ENCODE assay signal across 10 cellular contexts in genomic region chr13:28337196-28338045, GRCh38.
DNase-seq lines count a peak whose midpoint lies in the region; ATAC-seq and TF ChIP-seq lines count a peak whose summit lies in the region.
"Had no signal": no experiment of that assay in that cellular context is flagged by ENCODE, and none has a peak within 500 bp of the region (broad histone marks: within the 10 kb centered on the region; RNA-seq: fewer than 3 reads in every experiment).

No MANE protein-coding gene starts in this region.

- ATAC-seq in left ventricle myocardium superior, result peak; percentile 60
- ATAC-seq in GM18867 (IDR thresholded peaks at IDR 0.05; ENCODE audit: unreplicated experiment), result no peak

- H3K4me3 ChIP-seq in HFF-Myc (replicated peaks; ENCODE audit: low read depth, low read length), result no peak overlapping the region
- H3K4me3 ChIP-seq in astrocyte of the cerebellum (ENCODE audit: low read depth, low read length), result no peak overlapping the region
- no peak overlapping the region for H3K4me3 ChIP-seq in subcutaneous abdominal adipose tissue (ENCODE audit: low read depth in 1 of 5, low read length in 5 of 5)
- H3K4me3 ChIP-seq: dorsolateral prefrontal cortex had no signal

- DNase-seq in HFF-Myc (ENCODE audit: extremely low read depth, low read depth) (peak; percentile 79), astrocyte of the cerebellum (ENCODE audit: low read depth) (peak; percentile 47), left ventricle myocardium superior (no peak)
- DNase-seq in activated CD4-positive, alpha-beta T cell treated with anti-CD3 and anti-CD28 coated beads, Interleukin-2, amount 10 ng/mL, durations not matched to agents 24 days and 14 days, result no peak
- DNase-seq in activated CD8-positive, alpha-beta memory T cell treated with anti-CD3 and anti-CD28 coated beads for 24 hours, result no peak
- DNase-seq: dorsolateral prefrontal cortex, nucleus accumbens had no signal

- intact Hi-C loops in left ventricle myocardium superior (cut with micrococcal nuclease), result no loop called here
- intact Hi-C loops in activated CD4-positive, alpha-beta T cell treated with anti-CD3 and anti-CD28 coated beads, Interleukin-2, amount 10 ng/mL, durations not matched to agents 24 days and 14 days (cut with micrococcal nuclease), result no loop called here

- no peaks in the 10 kb centered on the region for H3K9me3 ChIP-seq in subcutaneous abdominal adipose tissue (ENCODE audit: control insufficient read depth in 5 of 5, low read length in 5 of 5)

- no peak overlapping the region for H3K27ac Mint-ChIP-seq in activated CD4-positive, alpha-beta T cell treated with anti-CD3 and anti-CD28 coated beads, Interleukin-2, amount 10 ng/mL, durations not matched to agents 24 days and 14 days
- H3K27ac Mint-ChIP-seq: activated T-helper 2 cell treated with anti-CD3 and anti-CD28 coated beads, Interferon-gamma antibody, Interleukin-2, Interleukin-4, amounts not matched to agents 10 μg/mL and 5 μg/mL and 100 μg/mL, durations not matched to agents 14 hours and 24 hours and 36 hours had no signal

- H3K27me3 Mint-ChIP-seq in activated CD4-positive, alpha-beta T cell treated with anti-CD3 and anti-CD28 coated beads, Interleukin-2, amount 10 ng/mL, durations not matched to agents 24 days and 14 days, result peaks cover 8% of the 10 kb centered on the region

- H3K4me1 Mint-ChIP-seq in activated CD4-positive, alpha-beta T cell treated with anti-CD3 and anti-CD28 coated beads, Interleukin-2, amount 10 ng/mL, durations not matched to agents 24 days and 14 days, result peaks cover 7% of the 10 kb centered on the region

- no peak for TF ChIP-seq CTCF in HFF-Myc (IDR thresholded peaks at IDR 0.05; ENCODE audit: low read depth, low read length, missing control alignments)
- TF ChIP-seq CTCF in astrocyte of the cerebellum (IDR thresholded peaks at IDR 0.05; ENCODE audit: low read depth, low read length, missing control alignments), result no peak

- peak overlapping the region; percentile 44 for H3K27ac ChIP-seq in subcutaneous abdominal adipose tissue (ENCODE audit: low read depth, low read length)
- H3K27ac ChIP-seq: dorsolateral prefrontal cortex had no signal

- H3K9me3 Mint-ChIP-seq in activated CD4-positive, alpha-beta T cell treated with anti-CD3 and anti-CD28 coated beads, Interleukin-2, amount 10 ng/mL, durations not matched to agents 24 days and 14 days, result no peaks in the 10 kb centered on the region
- H3K9me3 Mint-ChIP-seq: activated T-helper 2 cell treated with anti-CD3 and anti-CD28 coated beads, Interferon-gamma antibody, Interleukin-2, Interleukin-4, amounts not matched to agents 10 μg/mL and 5 μg/mL and 100 μg/mL, durations not matched to agents 14 hours and 24 hours and 36 hours had no signal

- peaks cover 0 to 2% (median 0%) of the 10 kb centered on the region in 5 donors for H3K27me3 ChIP-seq in subcutaneous abdominal adipose tissue (ENCODE audit: control insufficient read depth in 5 of 5, insufficient read depth in 4 of 5, low read length in 5 of 5)

- no peak overlapping the region for H3K9ac ChIP-seq in subcutaneous abdominal adipose tissue (ENCODE audit: low read length in 5 of 5)

- peaks cover 3 to 48% (median 14%) of the 10 kb centered on the region in 5 donors for H3K4me1 ChIP-seq in subcutaneous abdominal adipose tissue (ENCODE audit: control insufficient read depth in 5 of 5, insufficient read depth in 5 of 5, low read length in 5 of 5)

- H3K36me3 ChIP-seq in subcutaneous abdominal adipose tissue (ENCODE audit: control insufficient read depth in 5 of 5, insufficient read depth in 5 of 5, low read length in 5 of 5), result peaks cover 0 to 10% (median 0%) of the 10 kb centered on the region in 5 donors

- peaks cover 2% of the 10 kb centered on the region for H3K36me3 Mint-ChIP-seq in activated CD4-positive, alpha-beta T cell treated with anti-CD3 and anti-CD28 coated beads, Interleukin-2, amount 10 ng/mL, durations not matched to agents 24 days and 14 days (ENCODE audit: low read depth)

- in situ Hi-C loops in astrocyte of the cerebellum (cut with HindIII; ENCODE audit: low sequenced_read_pairs), result no loop called here

- no peak overlapping the region for H3K4me3 Mint-ChIP-seq in activated CD4-positive, alpha-beta T cell treated with anti-CD3 and anti-CD28 coated beads, Interleukin-2, amount 10 ng/mL, durations not matched to agents 24 days and 14 days

Comparison
In these comparisons a context has a peak if more than half of its experiments do, and no peak if none do; other contexts are left out.
1. DNase-seq: peak in HFF-Myc (single experiment) and astrocyte of the cerebellum (single experiment); none in left ventricle myocardium superior (single experiment), activated CD4-positive, alpha-beta T cell treated with anti-CD3 and anti-CD28 coated beads, Interleukin-2, amount 10 ng/mL, durations not matched to agents 24 days and 14 days (single experiment) and activated CD8-positive, alpha-beta memory T cell treated with anti-CD3 and anti-CD28 coated beads for 24 hours (single experiment).